Comparison of ENCODE assay signal across 13 cellular contexts in genomic region chr18:57533399-57533884, GRCh38. TPM values are rescaled to one million over a fixed set of nuclear protein-coding genes. Genes with fewer than 3 reads are reported as not detected.
DNase-seq lines count a peak whose midpoint lies in the region; ATAC-seq, FAIRE-seq and TF ChIP-seq lines count a peak whose summit lies in the region.
"Had no signal": no experiment of that assay in that cellular context is flagged by ENCODE, and none has a peak within 500 bp of the region (broad histone marks: within the 10 kb centered on the region; RNA-seq: fewer than 3 reads in every experiment).

No MANE protein-coding gene starts in this region.

- no peaks in the 10 kb centered on the region for H3K27me3 ChIP-seq in HUES64 (ENCODE audit: insufficient read depth, low read length)
- no peaks in the 10 kb centered on the region for H3K27me3 ChIP-seq in pancreas
- H3K27me3 ChIP-seq: vagina had no signal

- intact Hi-C loops in pancreas (cut with DNase I), result no loop called here

- peak overlapping the region; percentile 71 for H3K27ac Mint-ChIP-seq in glutamatergic neuron (ENCODE audit: unreplicated experiment)
- H3K27ac Mint-ChIP-seq in activated T-helper 17 cell treated with anti-CD3 and anti-CD28 coated beads, Interleukin-2, amount 50 U/mL, for 72 hours, result no peak overlapping the region
- H3K27ac Mint-ChIP-seq: activated naive CD4-positive, alpha-beta T cell treated with anti-CD3 and anti-CD28 coated beads, Interleukin-2, amount 50 U/mL, for 24 hours had no signal

- peaks cover 12% of the 10 kb centered on the region for H3K27me3 Mint-ChIP-seq in glutamatergic neuron (ENCODE audit: unreplicated experiment)
- peaks cover 2% of the 10 kb centered on the region for H3K27me3 Mint-ChIP-seq in activated T-cell treated with anti-CD3 and anti-CD28 coated beads, Interleukin-2, amount 50 U/mL, for 4 hours (ENCODE audit: low read depth)
- H3K27me3 Mint-ChIP-seq in activated T-helper 17 cell treated with anti-CD3 and anti-CD28 coated beads, Interleukin-2, amount 50 U/mL, for 72 hours, result peaks cover 3% of the 10 kb centered on the region
- H3K27me3 Mint-ChIP-seq: activated naive CD4-positive, alpha-beta T cell treated with anti-CD3 and anti-CD28 coated beads, Interleukin-2, amount 50 U/mL, for 24 hours had no signal

- no peak overlapping the region for H3K9ac ChIP-seq in HUES64 (ENCODE audit: low read depth, low read length)

- H3K4me1 ChIP-seq in HUES64 (ENCODE audit: insufficient read depth, low read length) (peaks cover 17% of the 10 kb centered on the region), pancreas (peaks cover 0 to 5% (median 5%) of the 10 kb centered on the region in 3 donors)

- H3K4me1 Mint-ChIP-seq in glutamatergic neuron (ENCODE audit: low read depth, unreplicated experiment), result peaks cover 48% of the 10 kb centered on the region
- H3K4me1 Mint-ChIP-seq in activated T-cell treated with anti-CD3 and anti-CD28 coated beads, Interleukin-2, amount 50 U/mL, for 4 hours (ENCODE audit: low read depth), result no peaks in the 10 kb centered on the region
- no peaks in the 10 kb centered on the region for H3K4me1 Mint-ChIP-seq in activated T-helper 17 cell treated with anti-CD3 and anti-CD28 coated beads, Interleukin-2, amount 50 U/mL, for 72 hours
- H3K4me1 Mint-ChIP-seq: activated naive CD4-positive, alpha-beta T cell treated with anti-CD3 and anti-CD28 coated beads, Interleukin-2, amount 50 U/mL, for 24 hours had no signal

- H3K27ac ChIP-seq in HUES64 (ENCODE audit: low read depth, low read length) (peak overlapping the region; percentile 8; the same call in 1 of the 2 replicates), pancreas (no peak overlapping the region)
- H3K27ac ChIP-seq: vagina had no signal

- 28% methylated on average over 9 of the region's 9 CpGs for WGBS in HUES64
- 21% methylated on average over 9 of the region's 9 CpGs for WGBS in pancreas, 2 donors

- no peaks in the 10 kb centered on the region for H3K36me3 Mint-ChIP-seq in glutamatergic neuron (ENCODE audit: unreplicated experiment)
- no peaks in the 10 kb centered on the region for H3K36me3 Mint-ChIP-seq in activated T-cell treated with anti-CD3 and anti-CD28 coated beads, Interleukin-2, amount 50 U/mL, for 4 hours (ENCODE audit: insufficient read depth)
- H3K36me3 Mint-ChIP-seq in activated T-helper 17 cell treated with anti-CD3 and anti-CD28 coated beads, Interleukin-2, amount 50 U/mL, for 72 hours (ENCODE audit: low read depth), result no peaks in the 10 kb centered on the region
- H3K36me3 Mint-ChIP-seq: activated naive CD4-positive, alpha-beta T cell treated with anti-CD3 and anti-CD28 coated beads, Interleukin-2, amount 50 U/mL, for 24 hours had no signal

- H3K4me3 Mint-ChIP-seq in glutamatergic neuron (ENCODE audit: unreplicated experiment), result peak overlapping the region; percentile 8
- H3K4me3 Mint-ChIP-seq in activated T-cell treated with anti-CD3 and anti-CD28 coated beads, Interleukin-2, amount 50 U/mL, for 4 hours, result no peak overlapping the region
- no peak overlapping the region for H3K4me3 Mint-ChIP-seq in activated T-helper 17 cell treated with anti-CD3 and anti-CD28 coated beads, Interleukin-2, amount 50 U/mL, for 72 hours
- H3K4me3 Mint-ChIP-seq: activated naive CD4-positive, alpha-beta T cell treated with anti-CD3 and anti-CD28 coated beads, Interleukin-2, amount 50 U/mL, for 24 hours had no signal

- DNase-seq in SKM-1 (lab: John Stamatoyannopoulos, UW; ENCODE audit: unreplicated experiment) (peak; percentile 75), glutamatergic neuron (no peak), pancreas (no peak), NCI-H1436 (lab: John Stamatoyannopoulos, UW) (no peak)
- no peak for DNase-seq in activated T-cell treated with anti-CD3 and anti-CD28 coated beads, Interleukin-2, amount 50 U/mL, for 4 hours
- DNase-seq: activated CD4-positive, alpha-beta T cell treated with anti-CD3 and anti-CD28 coated beads for 4 hours; effector CD8-positive, alpha-beta T cell; kidney glomerular epithelial cell; NCI-H1092 had no signal

- H3K36me3 ChIP-seq in HUES64 (ENCODE audit: insufficient read depth, low read length) (no peaks in the 10 kb centered on the region), pancreas (no peaks in the 10 kb centered on the region)
- H3K36me3 ChIP-seq: vagina had no signal

- peaks cover 4% of the 10 kb centered on the region for H3K9me3 Mint-ChIP-seq in glutamatergic neuron (ENCODE audit: unreplicated experiment)
- no peaks in the 10 kb centered on the region for H3K9me3 Mint-ChIP-seq in activated T-cell treated with anti-CD3 and anti-CD28 coated beads, Interleukin-2, amount 50 U/mL, for 4 hours
- no peaks in the 10 kb centered on the region for H3K9me3 Mint-ChIP-seq in activated T-helper 17 cell treated with anti-CD3 and anti-CD28 coated beads, Interleukin-2, amount 50 U/mL, for 72 hours
- H3K9me3 Mint-ChIP-seq: activated naive CD4-positive, alpha-beta T cell treated with anti-CD3 and anti-CD28 coated beads, Interleukin-2, amount 50 U/mL, for 24 hours had no signal

- no peak for FAIRE-seq in pancreas (lab: Jason Lieb, UNC)

- H3K9me3 ChIP-seq in HUES64 (ENCODE audit: insufficient read depth, low read depth, low read length) (no peaks in the 10 kb centered on the region), pancreas (no peaks in the 10 kb centered on the region)
- H3K9me3 ChIP-seq: vagina had no signal

- H3K4me3 ChIP-seq in HUES64 (ENCODE audit: low read length), result no peak overlapping the region
- H3K4me3 ChIP-seq in pancreas, result no peak overlapping the region
- H3K4me3 ChIP-seq: vagina had no signal

- peak in 3 of 4 donors; percentile 44 to 70 (median 48) for ATAC-seq in pancreas
- ATAC-seq in activated T-cell treated with anti-CD3 and anti-CD28 coated beads, Interleukin-2, amount 50 U/mL, for 4 hours, result no peak
- no peak for ATAC-seq in activated T-helper 17 cell treated with anti-CD3 and anti-CD28 coated beads, Interleukin-2, amount 50 U/mL, for 72 hours (replicated peaks)

- TF ChIP-seq CTCF in glutamatergic neuron (IDR thresholded peaks at IDR 0.05; ENCODE audit: partially characterized antibody, unreplicated experiment) (no peak), pancreas (IDR thresholded peaks at IDR 0.05) (no peak)

RNA-seq across cellular contexts. Expression of gene FECH, which starts 53.1 kb away (rescaled TPM):
- 18.9 TPM for polyA plus RNA-seq in HUES64 (2013, experiment 1 of 2)
- 18.1 TPM for polyA plus RNA-seq in HUES64 (2013, experiment 2 of 2)
- total RNA-seq in glutamatergic neuron (ENCODE audit: unreplicated experiment) (16.5 TPM), pancreas (10 to 100 TPM in 3 of 6 donors, 1 to 10 TPM in 3; 7.5 to 14.6 (median 9.6) TPM)
- polyA plus RNA-seq in pancreas, result 1 to 10 TPM; 3.4 to 7.5 TPM
- total RNA-seq in activated T-cell treated with anti-CD3 and anti-CD28 coated beads, Interleukin-2, amount 50 U/mL, for 4 hours, result 10 to 100 TPM; 14.7 to 18.7 (median 17.8) TPM
- total RNA-seq in activated T-helper 17 cell treated with anti-CD3 and anti-CD28 coated beads, Interleukin-2, amount 50 U/mL, for 72 hours, result 10 to 100 TPM; 15.0 to 26.2 TPM

Comparison
In these comparisons a context has a peak if more than half of its experiments do, and no peak if none do; other contexts are left out.
1. ATAC-seq: peak in pancreas (3 of 4); none in activated T-cell treated with anti-CD3 and anti-CD28 coated beads, Interleukin-2, amount 50 U/mL, for 4 hours (0 of 2) and activated T-helper 17 cell treated with anti-CD3 and anti-CD28 coated beads, Interleukin-2, amount 50 U/mL, for 72 hours (single experiment).